8 cellular contexts compared by ENCODE assay signal in genomic region chr2:238513346-238513745, GRCh38.
DNase-seq lines count a peak whose midpoint lies in the region; ATAC-seq, FAIRE-seq and TF ChIP-seq lines count a peak whose summit lies in the region.

No MANE protein-coding gene starts in this region.

- H3K79me2 ChIP-seq in GM12878 (ENCODE audit: control insufficient read depth, insufficient read depth, low read length) = no peaks in the 10 kb centered on the region

- WGBS in right cardiac atrium = 22% methylated on average over 3 of the region's 3 CpGs
- 0% methylated on average over 3 of the region's 3 CpGs for WGBS in GM12878 (ENCODE audit: insufficient coverage, insufficient replicate concordance, low lambda C conversion rate, missing lambda C conversion rate)
- WGBS in mesenchymal stem cell = 0% methylated on average over 2 of the region's 3 CpGs

- H3K9me3 ChIP-seq in right cardiac atrium (ENCODE audit: control insufficient read depth, low read length) (no peaks in the 10 kb centered on the region), GM12878 (replicated peaks; ENCODE audit: control insufficient read depth, insufficient read depth, low read length) (no peaks in the 10 kb centered on the region; the same call in 1 of the 3 replicates), mesenchymal stem cell (ENCODE audit: control insufficient read depth, low read length) (peaks cover 16% of the 10 kb centered on the region)

- no peak overlapping the region for H3K4ac ChIP-seq in mesenchymal stem cell (ENCODE audit: low read depth in 1 of 2, low read length in 2 of 2)

- no peak overlapping the region for H2BK15ac ChIP-seq in mesenchymal stem cell (ENCODE audit: low read depth, poor library complexity, severe bottlenecking)

- H3K9me3 Mint-ChIP-seq in activated T-helper 2 cell treated with anti-CD3 and anti-CD28 coated beads, Interferon-gamma antibody, Interleukin-2, Interleukin-4, amounts not matched to agents 10 μg/mL and 5 μg/mL and 100 μg/mL, durations not matched to agents 14 hours and 24 hours and 36 hours = peaks cover 15% of the 10 kb centered on the region

- POLR2A ChIA-PET in GM12878 (lab: Charles Lee) = no interaction called here

- TF ChIP-seq RAD21 in GM12878 (IDR thresholded peaks at IDR 0.05; ENCODE audit: insufficient read depth, low read depth, low read length) = peak; percentile 33; the same call in 1 of the 2 replicates

- TF ChIP-seq POLR2A in GM12878 (IDR thresholded peaks at IDR 0.05; ENCODE audit: low read depth, low read length) = no peak

- SMC1A ChIA-PET in GM12878 (lab: Charles Lee; ENCODE audit: uncharacterized antibody, unreplicated experiment) = no interaction called here

- no peaks in the 10 kb centered on the region for H3K4me1 ChIP-seq in right cardiac atrium (ENCODE audit: control insufficient read depth, insufficient read depth, low read length)
- H3K4me1 ChIP-seq in GM12878 (ENCODE audit: control insufficient read depth, insufficient read depth, low read length) = no peaks in the 10 kb centered on the region
- H3K4me1 ChIP-seq in mesenchymal stem cell (ENCODE audit: control insufficient read depth, insufficient read depth, low read depth, low read length) = no peaks in the 10 kb centered on the region

- no peak overlapping the region for H4K8ac ChIP-seq in mesenchymal stem cell (ENCODE audit: low read length)

- RAD21 ChIA-PET in GM12878 (lab: Charles Lee; ENCODE audit: unreplicated experiment) = interaction anchor here (1.3 kb wide), 1 partner anchor 272 kb away, joined by 11 read pairs; no protein-coding TSS in a partner anchor

- no peak for ATAC-seq in right cardiac atrium
- ATAC-seq in GM12878 = peak; percentile 74
- ATAC-seq in GM19397 (IDR thresholded peaks at IDR 0.05; ENCODE audit: unreplicated experiment) = no peak

- H3K4me3 ChIP-seq in right cardiac atrium (ENCODE audit: low read length) (no peak overlapping the region), GM12878 (no peak overlapping the region), mesenchymal stem cell (ENCODE audit: insufficient read depth in 1 of 2, low read depth in 1 of 2, low read length in 2 of 2) (no peak overlapping the region)

- DNase-seq in cardiac septum (ENCODE audit: low spot score) (peak; percentile 67), right cardiac atrium (no peak), MV-4-11 (lab: John Stamatoyannopoulos, UW) (peak; percentile 52), GM12878 (ENCODE audit: low read depth, low spot score) (no peak), mesenchymal stem cell (peak; percentile 43), NCI-H1105 treated with DMSO at 0.1 percent for 48 hours (lab: John Stamatoyannopoulos, UW) (no peak)
- DNase-seq in activated T-helper 2 cell treated with anti-CD3 and anti-CD28 coated beads, Interferon-gamma antibody, Interleukin-2, Interleukin-4, amounts not matched to agents 10 μg/mL and 5 μg/mL and 100 μg/mL, durations not matched to agents 14 hours and 24 hours and 36 hours (ENCODE audit: low spot score) = no peak

- no TSS peak for BruUV-seq in GM12878 (replicated peaks; lab: Mats Ljungman, UMichigan)

- H3K27ac Mint-ChIP-seq in activated T-helper 2 cell treated with anti-CD3 and anti-CD28 coated beads, Interferon-gamma antibody, Interleukin-2, Interleukin-4, amounts not matched to agents 10 μg/mL and 5 μg/mL and 100 μg/mL, durations not matched to agents 14 hours and 24 hours and 36 hours = no peak overlapping the region

- H2AK5ac ChIP-seq in mesenchymal stem cell (ENCODE audit: low read length, severe bottlenecking) = no peak overlapping the region

- TF ChIP-seq EP300 in GM12878 (IDR thresholded peaks at IDR 0.05; ENCODE audit: borderline replicate concordance in 1 of 2, control insufficient read depth in 1 of 2, low read depth in 2 of 2, low read length in 2 of 2) = no peak

- no peaks in the 10 kb centered on the region for H3K4me1 Mint-ChIP-seq in activated T-helper 2 cell treated with anti-CD3 and anti-CD28 coated beads, Interferon-gamma antibody, Interleukin-2, Interleukin-4, amounts not matched to agents 10 μg/mL and 5 μg/mL and 100 μg/mL, durations not matched to agents 14 hours and 24 hours and 36 hours (ENCODE audit: low read depth)

- no peak overlapping the region for H2BK120ac ChIP-seq in mesenchymal stem cell (ENCODE audit: low read depth, low read length)

- CTCF ChIA-PET in GM12878 (lab: Yijun Ruan, JAX) = interaction anchor here (0.6 to 4.0 kb wide), 7 partner anchors 21 to 1631 kb away, joined by 3 to 25 read pairs (median 3); no protein-coding TSS in a partner anchor

- H3K27ac ChIP-seq in right cardiac atrium (ENCODE audit: low read length) = no peak overlapping the region
- H3K27ac ChIP-seq in GM12878 (ENCODE audit: control insufficient read depth, insufficient read depth) = no peak overlapping the region
- H3K27ac ChIP-seq in mesenchymal stem cell (ENCODE audit: low read length, poor library complexity, severe bottlenecking) = no peak overlapping the region

- H3K27me3 Mint-ChIP-seq in activated T-helper 2 cell treated with anti-CD3 and anti-CD28 coated beads, Interferon-gamma antibody, Interleukin-2, Interleukin-4, amounts not matched to agents 10 μg/mL and 5 μg/mL and 100 μg/mL, durations not matched to agents 14 hours and 24 hours and 36 hours (ENCODE audit: low read depth) = peaks cover 3% of the 10 kb centered on the region

- H3K14ac ChIP-seq in mesenchymal stem cell (ENCODE audit: low read length in 2 of 2) = no peak overlapping the region

- H3K79me1 ChIP-seq in mesenchymal stem cell (replicated peaks; ENCODE audit: low read length, poor library complexity, severe bottlenecking) = no peaks in the 10 kb centered on the region

- H3K27me3 ChIP-seq in right cardiac atrium (ENCODE audit: control insufficient read depth, insufficient read depth) (no peaks in the 10 kb centered on the region), GM12878 (replicated peaks in 1 of 2; ENCODE audit: control insufficient read depth in 2 of 2, insufficient read depth in 2 of 2, low read length in 1 of 2) (peaks cover 0 to 2% of the 10 kb centered on the region in 2 experiments; a peak in 1 of 4 replicates), mesenchymal stem cell (ENCODE audit: control insufficient read depth in 1 of 2, insufficient read depth in 1 of 2, low read length in 2 of 2) (peaks cover 0 to 12% of the 10 kb centered on the region in 2 experiments)

- H2BK12ac ChIP-seq in mesenchymal stem cell (ENCODE audit: low read length in 2 of 2) = no peak overlapping the region

- no peak overlapping the region for H4K91ac ChIP-seq in mesenchymal stem cell (ENCODE audit: low read length)

- no peaks in the 10 kb centered on the region for H3K36me3 Mint-ChIP-seq in activated T-helper 2 cell treated with anti-CD3 and anti-CD28 coated beads, Interferon-gamma antibody, Interleukin-2, Interleukin-4, amounts not matched to agents 10 μg/mL and 5 μg/mL and 100 μg/mL, durations not matched to agents 14 hours and 24 hours and 36 hours (ENCODE audit: low read depth)

- H3K36me3 ChIP-seq in GM12878 (ENCODE audit: control insufficient read depth in 2 of 2, insufficient read depth in 2 of 2, low read length in 1 of 2) = no peaks in the 10 kb centered on the region
- no peaks in the 10 kb centered on the region for H3K36me3 ChIP-seq in mesenchymal stem cell (ENCODE audit: control insufficient read depth in 1 of 2, insufficient read depth in 2 of 2, low read depth in 1 of 2, low read length in 2 of 2)

- intact Hi-C loops in cardiac septum (cut with DNase I) (loop anchor here (2.0 kb wide), 1 partner anchor 271 kb away; no protein-coding TSS in a partner anchor), right cardiac atrium (cut with DNase I) (loop anchor here in 2 of 4 donors (5.0 to 10.0 kb wide), 3 partner anchors 91 to 271 kb away; no protein-coding TSS in a partner anchor), GM12878 (cut with micrococcal nuclease; ENCODE audit: unreplicated experiment) (loop anchor here (1.0 kb wide), 1 partner anchor 272 kb away; no protein-coding TSS in a partner anchor)
- intact Hi-C loops in activated T-helper 2 cell treated with anti-CD3 and anti-CD28 coated beads, Interferon-gamma antibody, Interleukin-2, Interleukin-4, amounts not matched to agents 10 μg/mL and 5 μg/mL and 100 μg/mL, durations not matched to agents 14 hours and 24 hours and 36 hours (cut with micrococcal nuclease) = no loop called here

- no peak overlapping the region for H3K18ac ChIP-seq in mesenchymal stem cell (ENCODE audit: low read depth in 1 of 2, low read length in 2 of 2)

- in situ Hi-C loops in GM12878 (cut with MboI) = no loop called here

- FAIRE-seq in GM12878 (lab: Jason Lieb, UNC) = no peak

- H2BK5ac ChIP-seq in mesenchymal stem cell (ENCODE audit: low read depth, low read length, poor library complexity, severe bottlenecking) = no peak overlapping the region

- no peak overlapping the region for H3K23ac ChIP-seq in mesenchymal stem cell (ENCODE audit: low read length in 2 of 2)

- peak; percentile 36 to 49 (median 41); a peak in 5 of 6 replicates for TF ChIP-seq CTCF in GM12878 (IDR thresholded peaks at IDR 0.05 in 2 of 3, conservative IDR thresholded peaks at IDR 0.05 in 1 of 3; ENCODE audit: control insufficient read depth in 2 of 3, extremely low read depth in 1 of 3, insufficient read depth in 1 of 3, low read depth in 3 of 3, low read length in 3 of 3)

- H3K4me2 ChIP-seq in GM12878 (ENCODE audit: control insufficient read depth, insufficient read depth) = no peak overlapping the region
- H3K4me2 ChIP-seq in mesenchymal stem cell (ENCODE audit: low read length, poor library complexity, severe bottlenecking) = no peak overlapping the region

- no peak overlapping the region for H2AFZ ChIP-seq in GM12878 (ENCODE audit: control insufficient read depth, low read depth, low read length)
- no peak overlapping the region for H2AFZ ChIP-seq in mesenchymal stem cell (ENCODE audit: low read depth, low read length)

- no peaks in the 10 kb centered on the region for H4K20me1 ChIP-seq in GM12878 (ENCODE audit: control insufficient read depth, insufficient read depth)

- no peak overlapping the region for H3K4me3 Mint-ChIP-seq in activated T-helper 2 cell treated with anti-CD3 and anti-CD28 coated beads, Interferon-gamma antibody, Interleukin-2, Interleukin-4, amounts not matched to agents 10 μg/mL and 5 μg/mL and 100 μg/mL, durations not matched to agents 14 hours and 24 hours and 36 hours (ENCODE audit: low read depth)

- H3K9ac ChIP-seq in GM12878 (ENCODE audit: control insufficient read depth, insufficient read depth, low read length) (no peak overlapping the region), mesenchymal stem cell (ENCODE audit: low read length) (no peak overlapping the region)

TF ChIP-seq in GM12878, 131 proteins besides CTCF, POLR2A, EP300 and RAD21:
- peak; percentile 38; the same call in 1 of the 2 replicates for TF ChIP-seq SMC3 (IDR thresholded peaks at IDR 0.05; ENCODE audit: borderline replicate concordance, low read length)
- TF ChIP-seq HDAC2 (IDR thresholded peaks at IDR 0.05) = no peak

Comparison
In these comparisons a context has a peak if more than half of its experiments do, and no peak if none do; other contexts are left out.
1. DNase-seq: peak in cardiac septum (single experiment), MV-4-11 (single experiment) and mesenchymal stem cell (single experiment); none in right cardiac atrium (0 of 3), GM12878 (single experiment), NCI-H1105 treated with DMSO at 0.1 percent for 48 hours (single experiment) and activated T-helper 2 cell treated with anti-CD3 and anti-CD28 coated beads, Interferon-gamma antibody, Interleukin-2, Interleukin-4, amounts not matched to agents 10 μg/mL and 5 μg/mL and 100 μg/mL, durations not matched to agents 14 hours and 24 hours and 36 hours (single experiment).